In genomic region chr7:31249671-31250070, GRCh38 we compare ENCODE assay signal across 24 cellular contexts.
"Had no signal": no experiment of that assay in that cellular context is flagged by ENCODE, and none has a peak within 500 bp of the region (broad histone marks: within the 10 kb centered on the region; RNA-seq: fewer than 3 reads in every experiment).

No MANE protein-coding gene starts in this region.

- H3K36me3 Mint-ChIP-seq: naive thymus-derived CD4-positive, alpha-beta T cell had no signal

- H3K27ac ChIP-seq: brain microvascular endothelial cell, esophagus muscularis mucosa, parathyroid adenoma, right atrium auricular region, testis, transverse colon, WERI-Rb-1 had no signal

- H3K36me3 ChIP-seq: brain microvascular endothelial cell, esophagus muscularis mucosa, right atrium auricular region, transverse colon, WERI-Rb-1 had no signal

- H3K27me3 ChIP-seq: brain microvascular endothelial cell, right atrium auricular region, testis, transverse colon had no signal

- H3K4me3 Mint-ChIP-seq: activated CD4-positive, alpha-beta memory T cell treated with anti-CD3 and anti-CD28 coated beads, Interleukin-2, amount 10 ng/mL, durations not matched to agents 7 days and 5 days; activated CD4-positive, alpha-beta T cell treated with anti-CD3 and anti-CD28 coated beads, Interleukin-2, amount 10 ng/mL, durations not matched to agents 7 days and 5 days; activated T-cell treated with anti-CD3 and anti-CD28 coated beads, Interleukin-2, amount 50 U/mL, for 24 hours; naive thymus-derived CD4-positive, alpha-beta T cell; T-helper 17 cell had no signal

- DNase-seq: activated CD4-positive, alpha-beta memory T cell treated with anti-CD3 and anti-CD28 coated beads, Interleukin-2, amount 10 ng/mL, durations not matched to agents 7 days and 5 days; activated CD4-positive, alpha-beta T cell treated with anti-CD3 and anti-CD28 coated beads, Interleukin-2, amount 10 ng/mL, durations not matched to agents 7 days and 5 days; activated CD4-positive, CD25-positive, alpha-beta regulatory T cell treated with anti-CD3 and anti-CD28 coated beads, Interleukin-2, amount 50 U/mL, for 72 hours; activated CD8-positive, alpha-beta memory T cell treated with anti-CD3 and anti-CD28 coated beads, Interleukin-2, amount 50 U/mL, for 48 hours; activated gamma-delta T cell; activated naive CD4-positive, alpha-beta T cell treated with anti-CD3 and anti-CD28 coated beads, Interleukin-2, amount 50 U/mL, for 16 hours; activated T-cell treated with anti-CD3 and anti-CD28 coated beads, Interleukin-2, amount 50 U/mL, for 24 hours; amniotic stem cell; brain microvascular endothelial cell; foreskin melanocyte; left colon; midbrain; naive thymus-derived CD4-positive, alpha-beta T cell; nucleus accumbens; stimulated activated CD4-positive, alpha-beta T cell treated with anti-CD3 and anti-CD28 coated beads, Interleukin-15, amount 100 ng/mL, for 24 hours; stimulated activated naive CD4-positive, alpha-beta T cell treated with Interleukin-2 at 50 U/mL for 16 hours; T-helper 17 cell; T1000; testis; transverse colon; WERI-Rb-1 had no signal

- H3K4me1 Mint-ChIP-seq: activated CD4-positive, alpha-beta memory T cell treated with anti-CD3 and anti-CD28 coated beads, Interleukin-2, amount 10 ng/mL, durations not matched to agents 7 days and 5 days; activated CD4-positive, alpha-beta T cell treated with anti-CD3 and anti-CD28 coated beads, Interleukin-2, amount 10 ng/mL, durations not matched to agents 7 days and 5 days; T-helper 17 cell had no signal

- H3K4me3 ChIP-seq: esophagus muscularis mucosa, right atrium auricular region, testis, transverse colon had no signal

- H3K27ac Mint-ChIP-seq: activated CD4-positive, alpha-beta memory T cell treated with anti-CD3 and anti-CD28 coated beads, Interleukin-2, amount 10 ng/mL, durations not matched to agents 7 days and 5 days; activated CD4-positive, alpha-beta T cell treated with anti-CD3 and anti-CD28 coated beads, Interleukin-2, amount 10 ng/mL, durations not matched to agents 7 days and 5 days; activated T-cell treated with anti-CD3 and anti-CD28 coated beads, Interleukin-2, amount 50 U/mL, for 24 hours; naive thymus-derived CD4-positive, alpha-beta T cell; T-helper 17 cell had no signal

- H3K9me3 Mint-ChIP-seq: activated CD4-positive, alpha-beta memory T cell treated with anti-CD3 and anti-CD28 coated beads, Interleukin-2, amount 10 ng/mL, durations not matched to agents 7 days and 5 days; activated CD4-positive, alpha-beta T cell treated with anti-CD3 and anti-CD28 coated beads, Interleukin-2, amount 10 ng/mL, durations not matched to agents 7 days and 5 days; activated T-cell treated with anti-CD3 and anti-CD28 coated beads, Interleukin-2, amount 50 U/mL, for 24 hours had no signal

- H3K4me1 ChIP-seq: esophagus muscularis mucosa, parathyroid adenoma, right atrium auricular region, testis, transverse colon had no signal

- H3K9me3 ChIP-seq: esophagus muscularis mucosa, right atrium auricular region, testis, transverse colon had no signal

- H3K27me3 Mint-ChIP-seq: activated CD4-positive, alpha-beta memory T cell treated with anti-CD3 and anti-CD28 coated beads, Interleukin-2, amount 10 ng/mL, durations not matched to agents 7 days and 5 days; activated T-cell treated with anti-CD3 and anti-CD28 coated beads, Interleukin-2, amount 50 U/mL, for 24 hours; T-helper 17 cell had no signal
